Comparison of ENCODE assay signal across 8 cellular contexts in the genomic region with DNA sequence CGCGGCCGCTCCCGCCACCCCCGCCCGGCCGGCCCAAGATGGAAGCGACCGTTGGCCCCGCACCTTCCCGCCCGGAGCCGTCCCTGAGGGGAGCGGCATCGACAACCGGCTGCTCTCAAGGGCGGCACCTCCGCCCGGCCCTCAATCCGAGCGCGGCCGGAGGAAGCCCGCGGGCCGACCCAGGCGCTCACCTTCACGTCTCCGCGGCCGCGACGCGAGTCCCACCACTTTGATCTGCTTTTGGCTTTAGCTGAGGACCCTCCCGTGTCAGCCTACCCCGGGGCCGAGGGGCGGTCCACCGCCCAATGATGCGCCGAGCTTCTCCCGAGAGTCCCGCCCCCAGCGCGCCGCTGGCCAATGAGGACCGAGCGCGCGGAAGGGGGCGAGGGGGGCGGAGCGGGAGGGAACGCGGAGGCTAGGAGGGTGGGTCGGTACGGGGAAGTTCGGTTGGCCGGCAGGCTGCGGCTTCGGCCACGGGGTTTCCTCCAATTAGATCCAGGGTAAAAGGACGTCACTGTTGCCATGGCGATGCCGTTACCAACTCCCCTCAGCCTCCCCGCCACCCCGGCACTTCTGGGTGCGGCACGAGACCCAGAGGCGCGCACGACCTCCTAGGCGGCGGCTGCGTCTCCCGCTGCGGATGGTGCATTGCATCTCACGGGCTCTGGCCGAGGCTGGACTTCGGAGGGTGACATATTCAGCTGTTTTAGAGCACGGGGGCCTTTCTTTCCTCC. TPM values are rescaled to one million over a fixed set of nuclear protein-coding genes. Genes with fewer than 3 reads are reported as not detected.
DNase-seq lines count a peak whose midpoint lies in the region; ATAC-seq and TF ChIP-seq lines count a peak whose summit lies in the region.

A gene (minus strand): TSS at position 248 of the 734 bp plus-strand sequence. CDS start 545 bp downstream, outside the sequence.

- DNase-seq in NCI-H187 (lab: John Stamatoyannopoulos, UW) = peak; percentile 99 to 100
- DNase-seq in T-helper 2 cell = peak; percentile 93 to 100 (median 94)
- DNase-seq in left ventricle myocardium superior = peak; percentile 99
- peak; percentile 99 for DNase-seq in prostate gland (ENCODE audit: low spot score)

- H3K27ac ChIP-seq in angular gyrus (ENCODE audit: low read depth, low read length) (peak within 1 kb of the TSS; percentile 91), prostate gland (peak within 1 kb of the TSS; percentile 86 to 94), urinary bladder (ENCODE audit: low read depth) (peak within 1 kb of the TSS; percentile 97)

- WGBS in prostate gland = under 1% methylated on average over 72 of the region's 81 CpGs
- WGBS in urinary bladder = under 1% methylated on average over 81 of the region's 81 CpGs

- no peak for TF ChIP-seq CTCF in prostate gland (IDR thresholded peaks at IDR 0.05)

- H3K4me1 ChIP-seq in prostate gland (replicated peaks) = peaks cover 6% of the 10 kb centered on the region
- H3K4me1 ChIP-seq in urinary bladder (ENCODE audit: insufficient read depth) = no peaks in the 10 kb centered on the region

- no peaks in the 10 kb centered on the region for H3K27me3 ChIP-seq in prostate gland (replicated peaks; ENCODE audit: insufficient read depth)

- ATAC-seq in GM18498 (IDR thresholded peaks at IDR 0.05; ENCODE audit: unreplicated experiment) = peak; percentile 93
- peak; percentile 93 for ATAC-seq in HG02938 (IDR thresholded peaks at IDR 0.05; ENCODE audit: unreplicated experiment)
- ATAC-seq in left ventricle myocardium superior = peak; percentile 95

- H3K9me3 ChIP-seq in prostate gland = no peaks in the 10 kb centered on the region

- peak; percentile 96 for TF ChIP-seq POLR2A in prostate gland (IDR thresholded peaks at IDR 0.05)

- H3K36me3 ChIP-seq in prostate gland = no peaks in the 10 kb centered on the region
- peaks cover 3% of the 10 kb centered on the region for H3K36me3 ChIP-seq in urinary bladder (ENCODE audit: insufficient read depth)

- H3K4me3 ChIP-seq in prostate gland (peak within 1 kb of the TSS; percentile 61 to 76), urinary bladder (ENCODE audit: low read depth, low read length) (peak within 1 kb of the TSS; percentile 82)

- intact Hi-C loops in left ventricle myocardium superior (cut with micrococcal nuclease) = loop anchor here (10.0 kb wide), 1 partner anchor 134 kb away; no protein-coding TSS in a partner anchor
- intact Hi-C loops in prostate gland (cut with DNase I) = loop anchor here (5.0 kb wide), 3 partner anchors 74 to 416 kb away; a partner anchor contains a TSS

RNA-seq across cellular contexts. Expression of the gene that starts here (rescaled TPM):
- 119 TPM for total RNA-seq in left ventricle myocardium superior
- total RNA-seq in prostate gland = 100 to 1,000 TPM; 208 to 248 TPM
- total RNA-seq in urinary bladder = 346 TPM
- polyA plus RNA-seq in urinary bladder = 280 TPM

Comparison
In these comparisons a context has a peak if more than half of its experiments do, and no peak if none do; other contexts are left out.
1. Peak in every context shown above with its lines: DNase-seq, ATAC-seq, H3K4me3 ChIP-seq and H3K27ac ChIP-seq.